Comparison of ENCODE assay signal across 8 cellular contexts in the genomic region with DNA sequence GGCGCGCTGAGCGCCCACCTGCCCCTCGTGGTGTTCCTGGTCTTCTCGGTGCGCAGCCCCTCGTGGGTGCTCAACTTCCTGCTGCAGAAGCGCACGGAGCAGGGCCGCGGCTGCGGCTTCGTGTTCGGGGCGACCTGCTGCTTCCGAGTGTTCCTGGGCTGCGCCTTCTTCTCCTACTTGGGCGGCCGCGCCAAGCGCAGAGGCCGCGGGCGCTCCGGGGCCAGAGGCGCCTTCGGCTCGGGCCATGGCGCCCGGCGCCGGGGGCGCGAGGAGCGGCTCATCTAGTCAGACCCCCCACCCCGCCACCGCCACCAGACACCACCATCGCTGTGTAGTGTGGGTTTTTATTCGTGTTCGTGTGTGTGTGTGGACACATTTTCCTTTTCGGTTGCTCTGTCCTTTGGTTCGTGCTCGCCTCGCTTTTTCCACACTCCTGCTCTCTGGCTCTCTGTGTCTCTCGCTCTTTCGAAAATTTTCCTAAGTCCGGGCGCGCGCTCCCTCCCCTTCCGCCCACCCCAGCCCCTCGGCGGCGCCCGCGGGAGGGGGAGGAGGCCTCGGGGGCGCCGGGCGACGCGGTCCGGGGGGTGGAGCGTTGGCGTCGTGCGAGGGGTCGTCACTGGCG. TPM values are rescaled to one million over a fixed set of nuclear protein-coding genes. Genes with fewer than 3 reads are reported as not detected.
A peak's percentile ranks its signal among the peaks of the same experiment; 100 is the strongest.
DNase-seq lines count a peak whose midpoint lies in the region; ATAC-seq and TF ChIP-seq lines count a peak whose summit lies in the region.

No MANE protein-coding gene starts in this region.

- H3K9me3 ChIP-seq in SJSA1 (replicated peaks) (no peaks in the 10 kb centered on the region), gastroesophageal sphincter (no peaks in the 10 kb centered on the region), neutrophil (no peaks in the 10 kb centered on the region)

- peak; percentile 27 for ATAC-seq in GM19328 (IDR thresholded peaks at IDR 0.05; ENCODE audit: unreplicated experiment)
- peak; percentile 72 for ATAC-seq in gastroesophageal sphincter

- no peak for TF ChIP-seq CTCF in AG09319 (IDR thresholded peaks at IDR 0.05; ENCODE audit: low read depth, low read length)
- peak in 1 of 4 experiments; percentile 16 for TF ChIP-seq CTCF in gastroesophageal sphincter (IDR thresholded peaks at IDR 0.05)
- no peak for TF ChIP-seq CTCF in neutrophil (IDR thresholded peaks at IDR 0.05)

- 0 to 6% methylated on average over 9 to 10 of the region's 69 CpGs for WGBS in gastroesophageal sphincter (ENCODE audit: low coverage in 1 of 2), 2 donors

- no peak for TF ChIP-seq EP300 in gastroesophageal sphincter (IDR thresholded peaks at IDR 0.05)

- no peak for TF ChIP-seq POLR2A in gastroesophageal sphincter (IDR thresholded peaks at IDR 0.05)

- DNase-seq in AG09319 (ENCODE audit: extremely low read depth, low read depth): peak; percentile 43
- DNase-seq in KG1 (lab: John Stamatoyannopoulos, UW): peak; percentile 47
- DNase-seq in SJSA1 (ENCODE audit: low read depth in 1 of 2, low spot score in 2 of 2): peak; percentile 78 to 80
- peak; percentile 67 for DNase-seq in activated naive CD4-positive, alpha-beta T cell treated with Interleukin-2 at 50 U/mL for 16 hours
- DNase-seq in substantia nigra (lab: John Stamatoyannopoulos, UW): peak in 41 of 49 donors; percentile 34 to 84 (median 66)

- H3K27ac ChIP-seq in SJSA1: peak overlapping the region; percentile 70
- H3K27ac ChIP-seq in gastroesophageal sphincter: peak overlapping the region; percentile 79 to 100 (median 98)
- H3K27ac ChIP-seq in neutrophil: peak overlapping the region; percentile 85
- peak overlapping the region; percentile 87 for H3K27ac ChIP-seq in substantia nigra (ENCODE audit: low read depth, low read length, poor library complexity, severe bottlenecking)

- peaks cover 20% of the 10 kb centered on the region for H3K36me3 ChIP-seq in SJSA1
- H3K36me3 ChIP-seq in gastroesophageal sphincter: no peaks in the 10 kb centered on the region
- no peaks in the 10 kb centered on the region for H3K36me3 ChIP-seq in neutrophil

- H3K4me1 ChIP-seq in SJSA1 (replicated peaks): peaks cover 37% of the 10 kb centered on the region
- peaks cover 0 to 45% (median 25%) of the 10 kb centered on the region in 3 donors for H3K4me1 ChIP-seq in gastroesophageal sphincter
- H3K4me1 ChIP-seq in neutrophil (ENCODE audit: control insufficient read depth in 1 of 2, insufficient read depth in 1 of 2, low read depth in 1 of 2, low read length in 1 of 2): peaks cover 22 to 29% of the 10 kb centered on the region in 2 experiments

- H3K27me3 ChIP-seq in SJSA1 (replicated peaks) (0 out of 2 replicates have a peak, but pooled peaks cover 5% of the 10 kb centered on the region), gastroesophageal sphincter (no peaks in the 10 kb centered on the region), neutrophil (peaks cover 16% of the 10 kb centered on the region)

- H3K4me3 ChIP-seq in SJSA1 (peak overlapping the region; percentile 64), gastroesophageal sphincter (peak overlapping the region; percentile 39 to 92), neutrophil (ENCODE audit: low read depth in 1 of 2, low read length in 1 of 2) (peak overlapping the region; percentile 63 to 75)

RNA-seq across cellular contexts. Expression of a gene that starts 38.0 kb away (rescaled TPM):
- 726 and 1,015 TPM in 2 replicates for total RNA-seq in SJSA1 (2014; rRNA removed; shearing (Covaris generic))
- total RNA-seq in gastroesophageal sphincter: 100 to 1,000 TPM; 521 to 893 (median 652) TPM

RNA-seq across cellular contexts. Expression of a gene that starts 39.9 kb away (rescaled TPM):
- not detected in 2 replicates for total RNA-seq in SJSA1 (2014; rRNA removed; shearing (Covaris generic))
- under 1 TPM in 1 of 4 donors, not detected in 3; 0.19 TPM for total RNA-seq in gastroesophageal sphincter

Comparison
In these comparisons a context has a peak if more than half of its experiments do, and no peak if none do; other contexts are left out.
1. Peak in every context shown above with its lines: DNase-seq, ATAC-seq, H3K4me3 ChIP-seq and H3K27ac ChIP-seq.